In the genomic region with DNA sequence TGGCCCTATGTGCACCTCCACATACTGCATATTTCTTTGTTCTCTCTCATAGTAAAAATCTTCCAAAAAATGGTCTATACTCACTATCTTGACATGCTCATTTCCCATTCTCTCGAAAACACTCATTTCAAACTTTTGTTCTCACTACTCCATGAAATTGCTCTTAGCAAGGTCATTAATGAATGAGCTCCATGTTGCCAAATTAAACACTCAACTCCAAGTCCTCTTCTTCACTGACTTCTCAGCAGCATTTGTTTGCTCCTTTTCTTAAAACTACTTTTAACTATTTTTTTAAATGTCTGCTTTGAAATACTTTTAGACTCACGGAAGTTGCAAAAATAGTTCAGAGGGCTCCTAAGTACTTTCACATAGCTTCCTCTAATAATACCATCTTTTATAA, we compare ENCODE assay signal across 16 cellular contexts.
"Had no signal": no experiment of that assay in that cellular context is flagged by ENCODE, and none has a peak within 500 bp of the region (broad histone marks: within the 10 kb centered on the region; RNA-seq: fewer than 3 reads in every experiment).

No MANE protein-coding gene starts in this region.

- H3K27ac Mint-ChIP-seq: activated naive CD4-positive, alpha-beta T cell treated with anti-CD3 and anti-CD28 coated beads, Interleukin-2, amount 50 U/mL, for 72 hours; activated naive CD8-positive, alpha-beta T cell treated with anti-CD3 and anti-CD28 coated beads, Interleukin-2, amount 50 U/mL, for 24 hours; T-helper 2 cell treated with Interferon-gamma antibody and Interleukin-4, amounts not matched to agents 5 μg/mL and 100 μg/mL, for 36 hours had no signal

- H3K4me3 ChIP-seq: SJSA1 had no signal

- H3K4me1 Mint-ChIP-seq: activated naive CD8-positive, alpha-beta T cell treated with anti-CD3 and anti-CD28 coated beads, Interleukin-2, amount 50 U/mL, for 24 hours had no signal

- H3K9me3 ChIP-seq: SJSA1 had no signal

- H3K4me3 Mint-ChIP-seq: activated naive CD8-positive, alpha-beta T cell treated with anti-CD3 and anti-CD28 coated beads, Interleukin-2, amount 50 U/mL, for 24 hours; activated T-cell treated with anti-CD3 and anti-CD28 coated beads, Interleukin-2, amount 50 U/mL, for 4 hours; T-helper 2 cell treated with Interferon-gamma antibody and Interleukin-4, amounts not matched to agents 5 μg/mL and 100 μg/mL, for 36 hours had no signal

- ATAC-seq: activated naive CD4-positive, alpha-beta T cell treated with anti-CD3 and anti-CD28 coated beads, Interleukin-2, amount 50 U/mL, for 72 hours; activated naive CD8-positive, alpha-beta T cell treated with anti-CD3 and anti-CD28 coated beads, Interleukin-2, amount 50 U/mL, for 24 hours; activated T-cell treated with anti-CD3 and anti-CD28 coated beads, Interleukin-2, amount 50 U/mL, for 4 hours had no signal

- H3K27me3 ChIP-seq: brain microvascular endothelial cell, SJSA1 had no signal

- H3K36me3 ChIP-seq: brain microvascular endothelial cell, SJSA1 had no signal

- H3K27ac ChIP-seq: brain microvascular endothelial cell, SJSA1 had no signal

- DNase-seq: activated CD4-positive, alpha-beta T cell treated with anti-CD3 and anti-CD28 coated beads for 48 hours; activated CD4-positive, alpha-beta T cell treated with anti-CD3 and anti-CD28 coated beads, Interleukin-2, amount 50 U/mL, for 48 hours; activated CD8-positive, alpha-beta memory T cell treated with anti-CD3 and anti-CD28 coated beads for 24 hours; activated effector memory CD4-positive, alpha-beta T cell treated with anti-CD3 and anti-CD28 coated beads, Interleukin-2, amount 50 U/mL, for 16 hours; activated naive CD4-positive, alpha-beta T cell treated with Interleukin-2 at 50 U/mL for 16 hours; activated naive CD8-positive, alpha-beta T cell treated with anti-CD3 and anti-CD28 coated beads, Interleukin-2, amount 50 U/mL, for 24 hours; activated T-cell treated with anti-CD3 and anti-CD28 coated beads, Interleukin-2, amount 50 U/mL, for 4 hours; cerebellar nuclear complex; Kasumi-1; NCI-H510A treated with DMSO at 0.1 percent for 48 hours; NCI-H69; SHP77 had no signal
